ENCODE assay signal across 22 cellular contexts in genomic region chr3:10280571-10280970, GRCh38. TPM values are rescaled to one million over a fixed set of nuclear protein-coding genes. Genes with fewer than 3 reads are reported as not detected.
DNase-seq lines count a peak whose midpoint lies in the region; ATAC-seq and TF ChIP-seq lines count a peak whose summit lies in the region.
"Had no signal": no experiment of that assay in that cellular context is flagged by ENCODE, and none has a peak within 500 bp of the region (broad histone marks: within the 10 kb centered on the region; RNA-seq: fewer than 3 reads in every experiment).

No MANE protein-coding gene starts in this region.

- CTCF ChIA-PET in CD4-positive, alpha-beta T cell (lab: Charles Lee): interaction anchor here (1.0 to 1.3 kb wide), 2 partner anchors 77 to 125 kb away, joined by 3 read pairs; no protein-coding TSS in a partner anchor
- CTCF ChIA-PET in naive thymus-derived CD4-positive, alpha-beta T cell (lab: Charles Lee): interaction anchor here (1.3 to 1.7 kb wide), 2 partner anchors 8 to 17 kb away, joined by 4 to 5 read pairs; no protein-coding TSS in a partner anchor

- no peaks in the 10 kb centered on the region for H3K9me3 ChIP-seq in CD4-positive, alpha-beta T cell (ENCODE audit: control insufficient read depth, low read length)
- no peaks in the 10 kb centered on the region for H3K9me3 ChIP-seq in T-helper 17 cell (ENCODE audit: control insufficient read depth, low read length, poor library complexity, severe bottlenecking)
- no peaks in the 10 kb centered on the region for H3K9me3 ChIP-seq in naive thymus-derived CD4-positive, alpha-beta T cell (ENCODE audit: control insufficient read depth in 2 of 3, low read length in 3 of 3)
- H3K9me3 ChIP-seq: A549; BLaER1 treated with 17β-estradiol and CSF1 and Interleukin-3, amounts not matched to agents 10 nM and 100 nM; MG63; SJCRH30 had no signal

- H3K27me3 ChIP-seq in CD4-positive, alpha-beta T cell (ENCODE audit: control insufficient read depth, insufficient read depth, low read length): no peaks in the 10 kb centered on the region
- no peaks in the 10 kb centered on the region for H3K27me3 ChIP-seq in naive thymus-derived CD4-positive, alpha-beta T cell (ENCODE audit: control insufficient read depth in 2 of 2, insufficient read depth in 2 of 2, low read length in 2 of 2)
- H3K27me3 ChIP-seq: BLaER1 treated with 17β-estradiol and CSF1 and Interleukin-3, amounts not matched to agents 10 nM and 100 nM; MG63; SJCRH30 had no signal

- H3K4me3 ChIP-seq in naive thymus-derived CD4-positive, alpha-beta T cell (ENCODE audit: low read length): no peak overlapping the region
- H3K4me3 ChIP-seq: A549; BLaER1 treated with 17β-estradiol and CSF1 and Interleukin-3, amounts not matched to agents 10 nM and 100 nM; MG63; PC-9; SJCRH30 had no signal

- peaks cover 69% of the 10 kb centered on the region for H3K4me1 Mint-ChIP-seq in activated T-cell treated with anti-CD3 and anti-CD28 coated beads, Interleukin-2, amount 50 U/mL, for 24 hours (ENCODE audit: low read depth)
- peaks cover 58% of the 10 kb centered on the region for H3K4me1 Mint-ChIP-seq in CD4-positive, alpha-beta T cell (ENCODE audit: low read depth)
- peaks cover 23% of the 10 kb centered on the region for H3K4me1 Mint-ChIP-seq in T-helper 17 cell
- peaks cover 8 to 51% (median 39%) of the 10 kb centered on the region in 7 donors for H3K4me1 Mint-ChIP-seq in naive thymus-derived CD4-positive, alpha-beta T cell

- no peak for ATAC-seq in CD4-positive, alpha-beta T cell (ENCODE audit: poor library complexity)
- no peak for ATAC-seq in T-helper 17 cell
- ATAC-seq in naive thymus-derived CD4-positive, alpha-beta T cell: no peak
- ATAC-seq in left colon: no peak
- ATAC-seq in activated CD4-positive, CD25-positive, alpha-beta regulatory T cell treated with anti-CD3 and anti-CD28 coated beads, Interleukin-2, amount 50 U/mL, for 24 hours: no peak

- no peak overlapping the region for H3K4me3 Mint-ChIP-seq in activated T-cell treated with anti-CD3 and anti-CD28 coated beads, Interleukin-2, amount 50 U/mL, for 24 hours
- H3K4me3 Mint-ChIP-seq in CD4-positive, alpha-beta T cell: no peak overlapping the region
- no peak overlapping the region for H3K4me3 Mint-ChIP-seq in T-helper 17 cell
- H3K4me3 Mint-ChIP-seq in naive thymus-derived CD4-positive, alpha-beta T cell: no peak overlapping the region
- H3K4me3 Mint-ChIP-seq: IgD-negative memory B cell had no signal

- TF ChIP-seq CTCF in CD4-positive, alpha-beta T cell (IDR thresholded peaks at IDR 0.05): no peak

- DNase-seq in activated T-cell treated with anti-CD3 and anti-CD28 coated beads, Interleukin-2, amount 50 U/mL, for 24 hours: peak; percentile 23
- DNase-seq in activated T-cell treated with anti-CD3 and anti-CD28 coated beads for 4 hours (no peak), T-helper 17 cell (no peak), left colon (no peak), NCI-H69 (lab: John Stamatoyannopoulos, UW) (no peak)
- DNase-seq in CD4-positive, alpha-beta T cell: no peak
- no peak for DNase-seq in naive thymus-derived CD4-positive, alpha-beta T cell
- DNase-seq: DMS79, Kasumi-1, MG63, NCI-H1048, NCI-H1436 treated with DMSO at 0.1 percent for 48 hours, NCI-H2029, NCI-H345, NCI-H524 treated with DMSO at 0.1 percent for 48 hours, PC-9, SJCRH30 had no signal

- POLR2A ChIA-PET in CD4-positive, alpha-beta T cell (lab: Charles Lee): interaction anchor here (0.8 to 1.1 kb wide), 3 partner anchors 10 to 87 kb away, joined by 3 read pairs; no protein-coding TSS in a partner anchor
- POLR2A ChIA-PET in naive thymus-derived CD4-positive, alpha-beta T cell (lab: Charles Lee): interaction anchor here (1.3 kb wide), 1 partner anchor 38 kb away, joined by 3 read pairs; no protein-coding TSS in a partner anchor

- peak overlapping the region; percentile 81 for H3K27ac Mint-ChIP-seq in activated T-cell treated with anti-CD3 and anti-CD28 coated beads, Interleukin-2, amount 50 U/mL, for 24 hours
- peak overlapping the region; percentile 63 for H3K27ac Mint-ChIP-seq in CD4-positive, alpha-beta T cell
- H3K27ac Mint-ChIP-seq in T-helper 17 cell: peak overlapping the region; percentile 29
- H3K27ac Mint-ChIP-seq in naive thymus-derived CD4-positive, alpha-beta T cell: peak overlapping the region in 5 of 9 donors; percentile 41 to 86 (median 71)
- H3K27ac Mint-ChIP-seq: IgD-negative memory B cell had no signal

- intact Hi-C loops in CD4-positive, alpha-beta T cell (cut with DNase I, micrococcal nuclease): loop anchor here (10.0 kb wide), 3 partner anchors 296 to 436 kb away; partner anchors contain the start of genes CRELD1 (in 1 of the 2), EMC3 (in 1 of the 2) and RPUSD3 (in 1 of the 2)
- intact Hi-C loops in naive thymus-derived CD4-positive, alpha-beta T cell (cut with micrococcal nuclease): loop anchor here in 1 of 2 donors (2.0 to 10.0 kb wide), 2 partner anchors 16 to 776 kb away; no protein-coding TSS in a partner anchor
- intact Hi-C loops in left colon (cut with DNase I, micrococcal nuclease): no loop called here

- peaks cover 95% of the 10 kb centered on the region for H3K36me3 Mint-ChIP-seq in activated T-cell treated with anti-CD3 and anti-CD28 coated beads, Interleukin-2, amount 50 U/mL, for 24 hours (ENCODE audit: low read depth)
- H3K36me3 Mint-ChIP-seq in CD4-positive, alpha-beta T cell (ENCODE audit: low read depth): peaks cover 72% of the 10 kb centered on the region
- H3K36me3 Mint-ChIP-seq in T-helper 17 cell (ENCODE audit: low read depth): peaks cover 2% of the 10 kb centered on the region
- H3K36me3 Mint-ChIP-seq in naive thymus-derived CD4-positive, alpha-beta T cell: peaks cover 0 to 42% (median 9%) of the 10 kb centered on the region in 5 donors

- peaks cover 12 to 13% of the 10 kb centered on the region in 2 donors for H3K4me1 ChIP-seq in naive thymus-derived CD4-positive, alpha-beta T cell (ENCODE audit: control insufficient read depth in 2 of 2, insufficient read depth in 2 of 2, low read length in 2 of 2)
- H3K4me1 ChIP-seq: A549, SJCRH30 had no signal

- peaks cover 5 to 73% (median 22%) of the 10 kb centered on the region in 3 experiments for H3K36me3 ChIP-seq in naive thymus-derived CD4-positive, alpha-beta T cell (ENCODE audit: control insufficient read depth in 2 of 3, insufficient read depth in 3 of 3, low read length in 3 of 3)

- H3K27me3 Mint-ChIP-seq in activated T-cell treated with anti-CD3 and anti-CD28 coated beads, Interleukin-2, amount 50 U/mL, for 24 hours: no peaks in the 10 kb centered on the region
- no peaks in the 10 kb centered on the region for H3K27me3 Mint-ChIP-seq in CD4-positive, alpha-beta T cell
- no peaks in the 10 kb centered on the region for H3K27me3 Mint-ChIP-seq in T-helper 17 cell
- H3K27me3 Mint-ChIP-seq in naive thymus-derived CD4-positive, alpha-beta T cell: no peaks in the 10 kb centered on the region
- H3K27me3 Mint-ChIP-seq: IgD-negative memory B cell had no signal

- no peaks in the 10 kb centered on the region for H3K9me3 Mint-ChIP-seq in activated T-cell treated with anti-CD3 and anti-CD28 coated beads, Interleukin-2, amount 50 U/mL, for 24 hours
- no peaks in the 10 kb centered on the region for H3K9me3 Mint-ChIP-seq in CD4-positive, alpha-beta T cell
- no peaks in the 10 kb centered on the region for H3K9me3 Mint-ChIP-seq in naive thymus-derived CD4-positive, alpha-beta T cell
- H3K9me3 Mint-ChIP-seq: IgD-negative memory B cell had no signal

- no peak overlapping the region for H3K27ac ChIP-seq in CD4-positive, alpha-beta T cell (ENCODE audit: low read depth, low read length)
- no peak overlapping the region for H3K27ac ChIP-seq in naive thymus-derived CD4-positive, alpha-beta T cell (ENCODE audit: low read depth, low read length)
- H3K27ac ChIP-seq: A549, PC-9, SJCRH30 had no signal

RNA-seq across cellular contexts. Expression of gene GHRL, which starts 12.2 kb away (rescaled TPM):
- total RNA-seq in CD4-positive, alpha-beta T cell: 1 to 10 TPM; 1.1 to 3.2 TPM
- under 1 TPM; 0.73 to 0.85 TPM for total RNA-seq in T-helper 17 cell
- 1 to 10 TPM in 4 of 5 experiments, under 1 TPM in 1; 0.35 to 3.8 (median 1.3) TPM for total RNA-seq in naive thymus-derived CD4-positive, alpha-beta T cell
- under 1 TPM; 0.67 to 0.69 TPM for polyA plus RNA-seq in naive thymus-derived CD4-positive, alpha-beta T cell
- 1 to 10 TPM in 1 of 2 donors, under 1 TPM in 1; 0.75 to 1.1 TPM for total RNA-seq in left colon
- total RNA-seq: H4, PC-9, SJCRH30 had no signal
- polyA plus RNA-seq: A549 had no signal

RNA-seq across cellular contexts. Expression of gene TATDN2, which starts 32.3 kb away (rescaled TPM):
- total RNA-seq in CD4-positive, alpha-beta T cell: 10 to 100 TPM; 48.7 to 50.2 TPM
- total RNA-seq in T-helper 17 cell (10 to 100 TPM; 56.8 to 63.7 TPM), left colon (10 to 100 TPM; 30.2 to 37.9 TPM)
- 10 to 100 TPM; 52.9 to 88.8 (median 71.6) TPM for total RNA-seq in naive thymus-derived CD4-positive, alpha-beta T cell
- 10 to 100 TPM; 12.9 to 26.8 TPM for polyA plus RNA-seq in naive thymus-derived CD4-positive, alpha-beta T cell

RNA-seq across cellular contexts. Expression of gene SEC13, which starts 40.3 kb away (rescaled TPM):
- total RNA-seq in CD4-positive, alpha-beta T cell: 10 to 100 TPM; 81.1 to 86.5 TPM
- total RNA-seq in T-helper 17 cell: 10 to 100 TPM; 87.0 to 88.0 TPM
- total RNA-seq in naive thymus-derived CD4-positive, alpha-beta T cell: 10 to 100 TPM; 63.9 to 98.9 (median 71.0) TPM
- 100 to 1,000 TPM; 129 to 131 TPM for polyA plus RNA-seq in naive thymus-derived CD4-positive, alpha-beta T cell
- total RNA-seq in left colon: 100 to 1,000 TPM; 107 to 134 TPM

Comparison
In these comparisons a context has a peak if more than half of its experiments do, and no peak if none do; other contexts are left out.
1. H3K27ac Mint-ChIP-seq: peak in every context shown above with its lines; median percentile 81 in activated T-cell treated with anti-CD3 and anti-CD28 coated beads, Interleukin-2, amount 50 U/mL, for 24 hours; 71 in naive thymus-derived CD4-positive, alpha-beta T cell; 63 in CD4-positive, alpha-beta T cell; 29 in T-helper 17 cell.
2. intact Hi-C loops: an anchor here in CD4-positive, alpha-beta T cell (10.0 kb wide); none called in left colon.